ENCODE assay signal across 8 cellular contexts in genomic region chr6:89411269-89412070, GRCh38. TPM values are rescaled to one million over a fixed set of nuclear protein-coding genes. Genes with fewer than 3 reads are reported as not detected.
DNase-seq lines count a peak whose midpoint lies in the region; ATAC-seq, FAIRE-seq and TF ChIP-seq lines count a peak whose summit lies in the region.

No MANE protein-coding gene starts in this region.

- H2AFZ ChIP-seq in HCT116 (ENCODE audit: low read depth, low read length, poor library complexity, severe bottlenecking) (peak overlapping the region; percentile 91), neuron (ENCODE audit: low read depth, low read length) (peak overlapping the region; percentile 85)

- TF ChIP-seq POLR2A in GM12892 (IDR thresholded peaks at IDR 0.05; ENCODE audit: low read depth, low read length) (no peak), HCT116 (IDR thresholded peaks at IDR 0.05; ENCODE audit: borderline replicate concordance, extremely low read depth, insufficient read depth, insufficient read length) (no peak)

- ATAC-seq in HCT116 (peak; percentile 72), aorta (ENCODE audit: low FRiP score) (peak; percentile 81)

- H4K20me1 ChIP-seq in HCT116 (ENCODE audit: insufficient read depth), result no peaks in the 10 kb centered on the region

- DNase-seq in GM12892 (ENCODE audit: insufficient read length), result peak; percentile 42
- DNase-seq in HCT116 (ENCODE audit: low read depth, low spot score), result no peak
- DNase-seq in NAMALWA (ENCODE audit: low spot score), result peak; percentile 66
- DNase-seq in activated CD8-positive, alpha-beta memory T cell treated with anti-CD3 and anti-CD28 coated beads, Interleukin-2, amount 50 U/mL, for 48 hours, result peak; percentile 68
- DNase-seq in fibroblast of the aortic adventitia (ENCODE audit: low read depth), result no peak
- DNase-seq in aorta, result peak; percentile 68 to 84
- no peak for DNase-seq in NCI-H1930 (lab: John Stamatoyannopoulos, UW)

- TF ChIP-seq CTCF in HCT116 (IDR thresholded peaks at IDR 0.05 in 2 of 3, conservative IDR thresholded peaks at IDR 0.05 in 1 of 3; ENCODE audit: borderline replicate concordance in 1 of 3, insufficient read depth in 1 of 3, low read depth in 2 of 3, low read length in 2 of 3), result no peak
- TF ChIP-seq CTCF in fibroblast of the aortic adventitia (IDR thresholded peaks at IDR 0.05; ENCODE audit: insufficient read depth, low read length), result no peak

- no peaks in the 10 kb centered on the region for H3K9me2 ChIP-seq in HCT116 (ENCODE audit: insufficient read depth)

- intact Hi-C loops in HCT116 (cut with micrococcal nuclease) (no loop called here), aorta (cut with DNase I) (no loop called here)

- no peaks in the 10 kb centered on the region for H3K36me3 ChIP-seq in HCT116 (ENCODE audit: control insufficient read depth in 1 of 2, insufficient read depth in 2 of 2, low read length in 2 of 2)
- no peaks in the 10 kb centered on the region for H3K36me3 ChIP-seq in neuron (ENCODE audit: insufficient read depth, low read length)
- H3K36me3 ChIP-seq in aorta (ENCODE audit: control insufficient read depth in 1 of 2, insufficient read depth in 2 of 2, low read length in 1 of 2), result no peaks in the 10 kb centered on the region

- 0 to 2% methylated on average over 51 to 83 of the region's 83 CpGs for WGBS in aorta, 2 donors

- FAIRE-seq in GM12892 (lab: Jason Lieb, UNC), result peak; percentile 76

- H3K4me3 ChIP-seq in HCT116 (replicated peaks in 1 of 2; ENCODE audit: low read depth in 1 of 2, low read length in 2 of 2), result peak overlapping the region; percentile 51 to 64
- peak overlapping the region; percentile 52 for H3K4me3 ChIP-seq in fibroblast of the aortic adventitia (ENCODE audit: low read depth, low read length)
- H3K4me3 ChIP-seq in neuron (ENCODE audit: low read length), result peak overlapping the region; percentile 97
- H3K4me3 ChIP-seq in aorta (ENCODE audit: low read length in 2 of 2), result peak overlapping the region; percentile 60 to 91

- CTCF ChIA-PET in HCT116 (lab: Charles Lee), result no interaction called here

- RAD21 ChIA-PET in HCT116 (lab: Charles Lee; ENCODE audit: low non-redundant PET in 1 of 2, low total read pairs in 2 of 2, uncharacterized antibody in 2 of 2, unreplicated experiment in 2 of 2), result no interaction called here

- peak overlapping the region; percentile 92 for H3K4me2 ChIP-seq in HCT116 (ENCODE audit: low read length)

- POLR2A ChIA-PET in HCT116 (lab: Charles Lee), result no interaction called here

- no TSS peak for BruUV-seq in HCT116 (replicated peaks; lab: Mats Ljungman, UMichigan)

- H3K27me3 ChIP-seq in HCT116 (ENCODE audit: insufficient read depth, low read length) (no peaks in the 10 kb centered on the region), neuron (ENCODE audit: insufficient read depth, low read length) (no peaks in the 10 kb centered on the region), aorta (ENCODE audit: control insufficient read depth in 1 of 2, insufficient read depth in 2 of 2, low read length in 1 of 2) (no peaks in the 10 kb centered on the region)

- peaks cover 10 to 20% of the 10 kb centered on the region in 2 experiments; a peak in 3 of 4 replicates for H3K4me1 ChIP-seq in HCT116 (ENCODE audit: control insufficient read depth in 1 of 2, insufficient read depth in 2 of 2, low read length in 2 of 2)
- peaks cover 57% of the 10 kb centered on the region for H3K4me1 ChIP-seq in neuron (ENCODE audit: insufficient read depth, low read length)
- no peaks in the 10 kb centered on the region for H3K4me1 ChIP-seq in aorta (ENCODE audit: control insufficient read depth in 1 of 2, insufficient read depth in 2 of 2, low read length in 2 of 2)

- H3K9me3 ChIP-seq in HCT116 (ENCODE audit: control insufficient read depth in 1 of 2, insufficient read depth in 1 of 2, low read depth in 1 of 2, low read length in 2 of 2) (no peaks in the 10 kb centered on the region), neuron (ENCODE audit: low read length) (no peaks in the 10 kb centered on the region), aorta (ENCODE audit: control insufficient read depth, low read length) (no peaks in the 10 kb centered on the region)

- 0 out of 2 replicates have a peak, but pooled peaks cover 3% of the 10 kb centered on the region for H3K79me2 ChIP-seq in HCT116 (ENCODE audit: insufficient read depth, low read length)

- peak overlapping the region; percentile 56 for H3K9ac ChIP-seq in HCT116 (ENCODE audit: low read length)

- no peak for TF ChIP-seq RAD21 in HCT116 (IDR thresholded peaks at IDR 0.05; ENCODE audit: low read depth)

- H3K27ac ChIP-seq in HCT116 (ENCODE audit: low read depth, low read length) (no peak overlapping the region; the same call in 1 of the 2 replicates), aorta (ENCODE audit: low read depth in 1 of 2, low read length in 2 of 2) (no peak overlapping the region)

TF ChIP-seq in HCT116, 20 proteins besides CTCF, POLR2A, EP300 and RAD21:
- TF ChIP-seq CBX3 (IDR thresholded peaks at IDR 0.05; ENCODE audit: low read depth) (no peak), TCF7L2 (IDR thresholded peaks at IDR 0.05; ENCODE audit: borderline replicate concordance, extremely low read depth, insufficient read depth, insufficient read length) (no peak), FOSL1 (IDR thresholded peaks at IDR 0.05; ENCODE audit: low read depth) (no peak)
TF ChIP-seq in HCT116: peak in this region for 0.

RNA-seq across cellular contexts. Expression of gene RRAGD, which starts 0.6 kb away (rescaled TPM):
- 29.6 TPM for polyA plus RNA-seq in GM12892 (2012; ENCODE audit: missing spikeins)
- 15.9 TPM for total RNA-seq in HCT116 (2021; ENCODE audit: unreplicated experiment)
- 7.7 and 7.8 TPM in 2 replicates for polyA plus RNA-seq in HCT116 (2012)
- total RNA-seq in fibroblast of the aortic adventitia (ENCODE audit: low replicate concordance), result 1.4 and 15.1 TPM in 2 replicates
- 10 to 100 TPM; 16.2 to 17.8 TPM for total RNA-seq in aorta
- 1 to 10 TPM; 3.2 to 9.4 TPM for polyA plus RNA-seq in aorta

RNA-seq across cellular contexts. Expression of gene ANKRD6, which starts 21.5 kb away (rescaled TPM):
- polyA plus RNA-seq in GM12892 (2012; ENCODE audit: missing spikeins), result 4.3 TPM
- total RNA-seq in HCT116 (2021; ENCODE audit: unreplicated experiment) (9.9 TPM), fibroblast of the aortic adventitia (ENCODE audit: low replicate concordance) (14.6 and 18.1 TPM in 2 replicates), aorta (10 to 100 TPM; 38.3 to 45.9 TPM)
- polyA plus RNA-seq in HCT116 (2012), result 6.6 and 7.1 TPM in 2 replicates
- polyA plus RNA-seq in aorta, result 10 to 100 TPM; 21.4 to 26.8 TPM

RNA-seq across cellular contexts. Expression of gene UBE2J1, which starts 58.9 kb away (rescaled TPM):
- polyA plus RNA-seq in GM12892 (2012; ENCODE audit: missing spikeins), result 79.4 TPM
- total RNA-seq in HCT116 (2021; ENCODE audit: unreplicated experiment), result 23.3 TPM
- polyA plus RNA-seq in HCT116 (2012), result 13.4 and 13.9 TPM in 2 replicates
- 23.1 and 50.9 TPM in 2 replicates for total RNA-seq in fibroblast of the aortic adventitia (ENCODE audit: low replicate concordance)
- 10 to 100 TPM; 34.1 to 38.7 TPM for total RNA-seq in aorta
- polyA plus RNA-seq in aorta, result 10 to 100 TPM; 18.6 to 29.7 TPM

Comparison
In these comparisons a context has a peak if more than half of its experiments do, and no peak if none do; other contexts are left out.
1. DNase-seq: peak in GM12892 (single experiment), NAMALWA (single experiment), activated CD8-positive, alpha-beta memory T cell treated with anti-CD3 and anti-CD28 coated beads, Interleukin-2, amount 50 U/mL, for 48 hours (single experiment) and aorta (2 of 2); none in HCT116 (single experiment), fibroblast of the aortic adventitia (single experiment) and NCI-H1930 (0 of 2).
2. Peak in every context shown above with its lines, with median percentiles within 50 percentile points of each other: H3K4me3 ChIP-seq.